In the genomic region with DNA sequence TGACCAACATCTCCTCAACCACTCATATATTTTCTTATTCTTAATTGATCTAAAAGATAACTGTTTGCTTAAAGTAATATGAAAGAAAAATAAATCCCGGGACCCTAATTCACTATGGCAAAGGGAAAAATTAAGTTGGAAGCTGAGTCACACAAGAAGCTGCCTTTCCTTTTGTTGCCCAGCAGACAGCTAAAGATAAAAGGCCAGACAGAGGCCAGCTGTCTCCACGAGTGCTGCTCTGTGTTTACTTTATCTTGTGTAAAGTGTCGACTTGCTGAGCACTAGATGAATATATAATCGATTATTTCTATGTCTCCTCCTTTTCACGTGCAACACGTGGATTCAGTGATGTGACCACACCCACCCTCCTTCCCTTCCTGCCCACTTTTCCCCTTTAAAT, we compare ENCODE assay signal across 1 cellular context.
TF ChIP-seq lines count a peak whose summit lies in the region.

No MANE protein-coding gene starts in this region.

TF ChIP-seq in WTC11, 78 proteins besides CTCF, POLR2A, EP300 and RAD21 (continued from another document):
- TF ChIP-seq, protein P1, sequence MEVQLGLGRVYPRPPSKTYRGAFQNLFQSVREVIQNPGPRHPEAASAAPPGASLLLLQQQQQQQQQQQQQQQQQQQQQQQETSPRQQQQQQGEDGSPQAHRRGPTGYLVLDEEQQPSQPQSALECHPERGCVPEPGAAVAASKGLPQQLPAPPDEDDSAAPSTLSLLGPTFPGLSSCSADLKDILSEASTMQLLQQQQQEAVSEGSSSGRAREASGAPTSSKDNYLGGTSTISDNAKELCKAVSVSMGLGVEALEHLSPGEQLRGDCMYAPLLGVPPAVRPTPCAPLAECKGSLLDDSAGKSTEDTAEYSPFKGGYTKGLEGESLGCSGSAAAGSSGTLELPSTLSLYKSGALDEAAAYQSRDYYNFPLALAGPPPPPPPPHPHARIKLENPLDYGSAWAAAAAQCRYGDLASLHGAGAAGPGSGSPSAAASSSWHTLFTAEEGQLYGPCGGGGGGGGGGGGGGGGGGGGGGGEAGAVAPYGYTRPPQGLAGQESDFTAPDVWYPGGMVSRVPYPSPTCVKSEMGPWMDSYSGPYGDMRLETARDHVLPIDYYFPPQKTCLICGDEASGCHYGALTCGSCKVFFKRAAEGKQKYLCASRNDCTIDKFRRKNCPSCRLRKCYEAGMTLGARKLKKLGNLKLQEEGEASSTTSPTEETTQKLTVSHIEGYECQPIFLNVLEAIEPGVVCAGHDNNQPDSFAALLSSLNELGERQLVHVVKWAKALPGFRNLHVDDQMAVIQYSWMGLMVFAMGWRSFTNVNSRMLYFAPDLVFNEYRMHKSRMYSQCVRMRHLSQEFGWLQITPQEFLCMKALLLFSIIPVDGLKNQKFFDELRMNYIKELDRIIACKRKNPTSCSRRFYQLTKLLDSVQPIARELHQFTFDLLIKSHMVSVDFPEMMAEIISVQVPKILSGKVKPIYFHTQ (CRISPR knock-in tag; IDR thresholded peaks at IDR 0.05): no peak
- TF ChIP-seq ATF1 (CRISPR knock-in tag; IDR thresholded peaks at IDR 0.05) (no peak), NFATC4 (CRISPR knock-in tag; IDR thresholded peaks at IDR 0.05) (no peak), TEAD4 (CRISPR knock-in tag; IDR thresholded peaks at IDR 0.05) (no peak)
- TF ChIP-seq, protein P2, sequence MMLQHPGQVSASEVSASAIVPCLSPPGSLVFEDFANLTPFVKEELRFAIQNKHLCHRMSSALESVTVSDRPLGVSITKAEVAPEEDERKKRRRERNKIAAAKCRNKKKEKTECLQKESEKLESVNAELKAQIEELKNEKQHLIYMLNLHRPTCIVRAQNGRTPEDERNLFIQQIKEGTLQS (CRISPR knock-in tag; conservative IDR thresholded peaks at IDR 0.05): no peak
- TF ChIP-seq, protein P3, sequence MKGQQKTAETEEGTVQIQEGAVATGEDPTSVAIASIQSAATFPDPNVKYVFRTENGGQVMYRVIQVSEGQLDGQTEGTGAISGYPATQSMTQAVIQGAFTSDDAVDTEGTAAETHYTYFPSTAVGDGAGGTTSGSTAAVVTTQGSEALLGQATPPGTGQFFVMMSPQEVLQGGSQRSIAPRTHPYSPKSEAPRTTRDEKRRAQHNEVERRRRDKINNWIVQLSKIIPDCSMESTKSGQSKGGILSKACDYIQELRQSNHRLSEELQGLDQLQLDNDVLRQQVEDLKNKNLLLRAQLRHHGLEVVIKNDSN (CRISPR knock-in tag; IDR thresholded peaks at IDR 0.05): no peak
- TF ChIP-seq, protein P4, sequence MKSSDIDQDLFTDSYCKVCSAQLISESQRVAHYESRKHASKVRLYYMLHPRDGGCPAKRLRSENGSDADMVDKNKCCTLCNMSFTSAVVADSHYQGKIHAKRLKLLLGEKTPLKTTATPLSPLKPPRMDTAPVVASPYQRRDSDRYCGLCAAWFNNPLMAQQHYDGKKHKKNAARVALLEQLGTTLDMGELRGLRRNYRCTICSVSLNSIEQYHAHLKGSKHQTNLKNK (CRISPR knock-in tag; IDR thresholded peaks at IDR 0.05): no peak
